ENCODE assay signal across 2 cellular contexts in genomic region chr20:17872920-17873319, GRCh38.
TF ChIP-seq lines count a peak whose summit lies in the region.

No MANE protein-coding gene starts in this region.

TF ChIP-seq in HEK293, 187 proteins besides CTCF, POLR2A, EP300 and RAD21:
- TF ChIP-seq ZSCAN4 (tag by site-specific recombination; IDR thresholded peaks at IDR 0.05) = no peak
- no peak for TF ChIP-seq WT1 (tag by site-specific recombination; IDR thresholded peaks at IDR 0.05)
- TF ChIP-seq RBAK (tag by site-specific recombination; IDR thresholded peaks at IDR 0.05) = no peak
- TF ChIP-seq ZNF366 (tag by site-specific recombination; conservative IDR thresholded peaks at IDR 0.05) = no peak
- 0 out of 2 replicates have a peak, but pooled peaks have one; percentile 52 for TF ChIP-seq ZNF664 (tag by site-specific recombination; IDR thresholded peaks at IDR 0.05)
- TF ChIP-seq EGR2 (tag by site-specific recombination; IDR thresholded peaks at IDR 0.05; ENCODE audit: low read depth) = no peak
- TF ChIP-seq ZNF341 (tag by site-specific recombination; IDR thresholded peaks at IDR 0.05; ENCODE audit: low read depth) = no peak

TF ChIP-seq in H1, 55 proteins besides CTCF, POLR2A, EP300 and RAD21:
- no peak for TF ChIP-seq RNF2 (IDR thresholded peaks at IDR 0.05; ENCODE audit: borderline replicate concordance, low read depth, low read length, missing control alignments, poor library complexity, severe bottlenecking)
- no peak for TF ChIP-seq TAF1 (IDR thresholded peaks at IDR 0.05; ENCODE audit: low read depth, low read length)
TF ChIP-seq in H1: peak in this region for 0.
